ENCODE assay signal across 1 cellular context in genomic region chr7:129657363-129657762, GRCh38.
A peak's percentile ranks its signal among the peaks of the same experiment; 100 is the strongest.
TF ChIP-seq lines count a peak whose summit lies in the region.

No MANE protein-coding gene starts in this region.

TF ChIP-seq in K562, 482 proteins besides CTCF, POLR2A, EP300 and RAD21:
- no peak for TF ChIP-seq VEZF1 (CRISPR knock-in tag; IDR thresholded peaks at IDR 0.05)
- no peak for TF ChIP-seq ETS1 (conservative IDR thresholded peaks at IDR 0.05; ENCODE audit: control insufficient read depth, low read depth, low read length)
- no peak for TF ChIP-seq BRD9 (IDR thresholded peaks at IDR 0.05; ENCODE audit: low read depth, partially characterized antibody)
- peak; percentile 25; the same call in 1 of the 2 replicates for TF ChIP-seq USF1 (CRISPR knock-in tag; IDR thresholded peaks at IDR 0.05)
- no peak for TF ChIP-seq ZNF224 (CRISPR knock-in tag; IDR thresholded peaks at IDR 0.05)
- no peak for TF ChIP-seq ZBTB33 (CRISPR knock-in tag; IDR thresholded peaks at IDR 0.05)
- TF ChIP-seq ZKSCAN3 (CRISPR knock-in tag; IDR thresholded peaks at IDR 0.05), result no peak
